In genomic region chr2:64522843-64523428, GRCh38 we compare ENCODE assay signal across 8 cellular contexts. TPM values are rescaled to one million over a fixed set of nuclear protein-coding genes. Genes with fewer than 3 reads are reported as not detected.
A peak's percentile ranks its signal among the peaks of the same experiment; 100 is the strongest.
DNase-seq lines count a peak whose midpoint lies in the region; ATAC-seq and TF ChIP-seq lines count a peak whose summit lies in the region.

No MANE protein-coding gene starts in this region.

- 0 out of 2 replicates have a peak, but pooled peaks have one; percentile 17 for TF ChIP-seq POLR2A in Raji (IDR thresholded peaks at IDR 0.05; ENCODE audit: insufficient read depth, low read depth, low read length)
- no peak for TF ChIP-seq POLR2A in testis (IDR thresholded peaks at IDR 0.05)

- peak; percentile 78 for TF ChIP-seq CTCF in fibroblast of villous mesenchyme (IDR thresholded peaks at IDR 0.05; ENCODE audit: insufficient read depth, low read depth, low read length)
- peak; percentile 69 to 79 (median 78) for TF ChIP-seq CTCF in testis (IDR thresholded peaks at IDR 0.05)

- ATAC-seq in HG03342 (IDR thresholded peaks at IDR 0.05; ENCODE audit: unreplicated experiment), result no peak

- no peaks in the 10 kb centered on the region for H3K27me3 ChIP-seq in testis

- no peak overlapping the region for H3K27ac ChIP-seq in testis

- H3K9me3 ChIP-seq in testis, result no peaks in the 10 kb centered on the region

- H3K36me3 ChIP-seq in testis (ENCODE audit: low read depth, missing control alignments), result no peaks in the 10 kb centered on the region

- WGBS in testis, 2 donors, result 0% methylated on average over 16 of the region's 16 CpGs

- peak overlapping the region; percentile 93 for H3K4me3 ChIP-seq in fibroblast of villous mesenchyme (ENCODE audit: low read depth, low read length)
- H3K4me3 ChIP-seq in testis, result peak overlapping the region; percentile 85 to 88

- DNase-seq in DMS153 (lab: John Stamatoyannopoulos, UW), result peak; percentile 52
- DNase-seq in LoVo (ENCODE audit: low spot score), result peak; percentile 82
- peak; percentile 48 for DNase-seq in activated effector memory CD4-positive, alpha-beta T cell treated with Interleukin-2 at 50 U/mL for 16 hours
- DNase-seq in fibroblast of villous mesenchyme (ENCODE audit: low read depth), result peak; percentile 87
- peak; percentile 27 for DNase-seq in occipital lobe (lab: John Stamatoyannopoulos, UW)
- peak; percentile 82 for DNase-seq in testis

- H3K4me1 ChIP-seq in testis, result peaks cover 7% of the 10 kb centered on the region

- intact Hi-C loops in testis (cut with DNase I; ENCODE audit: low total_unique reads), result no loop called here

RNA-seq across cellular contexts. Expression of gene AFTPH, which starts 1.2 kb away (rescaled TPM):
- total RNA-seq in fibroblast of villous mesenchyme, result 26.4 and 40.2 TPM in 2 replicates
- total RNA-seq in occipital lobe, result 99.5 TPM
- 10 to 100 TPM; 43.9 to 56.1 TPM for total RNA-seq in testis
- polyA plus RNA-seq in testis (ENCODE audit: insufficient read depth, low read depth, low replicate concordance), result 38.7 TPM

Comparison
In these comparisons a context has a peak if more than half of its experiments do, and no peak if none do; other contexts are left out.
1. DNase-seq: peak in every context shown above with its lines; median percentile 87 in fibroblast of villous mesenchyme; 82 in LoVo; 82 in testis; 52 in DMS153; 48 in activated effector memory CD4-positive, alpha-beta T cell treated with Interleukin-2 at 50 U/mL for 16 hours; 27 in occipital lobe.